1 cellular context compared by ENCODE assay signal in genomic region chr2:218395826-218396687, GRCh38.
TF ChIP-seq lines count a peak whose summit lies in the region.

No MANE protein-coding gene starts in this region.

TF ChIP-seq in HepG2, 621 proteins besides CTCF, POLR2A, EP300 and RAD21 (continues in another document):
- peak; percentile 91 for TF ChIP-seq ZNF343 (CRISPR knock-in tag; IDR thresholded peaks at IDR 0.05)
- peak; percentile 74; the same call in 1 of the 2 replicates for TF ChIP-seq ZNF557 (CRISPR knock-in tag; IDR thresholded peaks at IDR 0.05)
- TF ChIP-seq ZNF547 (CRISPR knock-in tag; IDR thresholded peaks at IDR 0.05) = peak; percentile 67; the same call in 1 of the 2 replicates
- TF ChIP-seq ZNF263 (CRISPR knock-in tag; IDR thresholded peaks at IDR 0.05) = peak; percentile 69
- peak; percentile 16; the same call in 1 of the 2 replicates for TF ChIP-seq KLF11 (CRISPR knock-in tag; IDR thresholded peaks at IDR 0.05)
- TF ChIP-seq ZNF780A (CRISPR knock-in tag; IDR thresholded peaks at IDR 0.05) = no peak
- TF ChIP-seq ZNF10 (CRISPR knock-in tag; IDR thresholded peaks at IDR 0.05; ENCODE audit: borderline replicate concordance, low read depth) = no peak
- TF ChIP-seq ZNF441 (CRISPR knock-in tag; IDR thresholded peaks at IDR 0.05; ENCODE audit: borderline replicate concordance) = peak; percentile 83
- no peak for TF ChIP-seq HNF1A (IDR thresholded peaks at IDR 0.05; ENCODE audit: low read depth)
- TF ChIP-seq HNF1A (CRISPR knock-in tag; IDR thresholded peaks at IDR 0.05; ENCODE audit: borderline replicate concordance) = peak; percentile 93; the same call in 1 of the 2 replicates
- 0 out of 2 replicates have a peak, but pooled peaks have one; percentile 63 for TF ChIP-seq ZFP62 (CRISPR knock-in tag; IDR thresholded peaks at IDR 0.05)
- peak; percentile 75; the same call in 1 of the 2 replicates for TF ChIP-seq ZBTB20 (CRISPR knock-in tag; IDR thresholded peaks at IDR 0.05; ENCODE audit: borderline replicate concordance, low read depth)
- peak; percentile 74 for TF ChIP-seq RARA (CRISPR knock-in tag; IDR thresholded peaks at IDR 0.05)
- 0 out of 2 replicates have a peak, but pooled peaks have one; percentile 52 for TF ChIP-seq ZNF225 (CRISPR knock-in tag; IDR thresholded peaks at IDR 0.05)
- TF ChIP-seq, protein P1, sequence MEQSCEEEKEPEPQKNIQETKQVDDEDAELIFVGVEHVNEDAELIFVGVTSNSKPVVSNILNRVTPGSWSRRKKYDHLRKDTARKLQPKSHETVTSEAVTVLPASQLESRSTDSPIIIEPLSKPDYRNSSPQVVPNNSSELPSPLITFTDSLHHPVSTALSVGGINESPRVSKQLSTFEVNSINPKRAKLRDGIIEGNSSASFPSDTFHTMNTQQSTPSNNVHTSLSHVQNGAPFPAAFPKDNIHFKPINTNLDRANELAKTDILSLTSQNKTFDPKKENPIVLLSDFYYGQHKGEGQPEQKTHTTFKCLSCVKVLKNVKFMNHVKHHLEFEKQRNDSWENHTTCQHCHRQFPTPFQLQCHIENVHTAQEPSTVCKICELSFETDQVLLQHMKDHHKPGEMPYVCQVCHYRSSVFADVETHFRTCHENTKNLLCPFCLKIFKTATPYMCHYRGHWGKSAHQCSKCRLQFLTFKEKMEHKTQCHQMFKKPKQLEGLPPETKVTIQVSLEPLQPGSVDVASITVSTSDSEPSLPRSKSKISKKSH (CRISPR knock-in tag; IDR thresholded peaks at IDR 0.05; ENCODE audit: borderline replicate concordance) = peak; percentile 88
- peak; percentile 91 for TF ChIP-seq ZNF556 (CRISPR knock-in tag; IDR thresholded peaks at IDR 0.05; ENCODE audit: borderline replicate concordance)
- no peak for TF ChIP-seq MAFG (CRISPR knock-in tag; IDR thresholded peaks at IDR 0.05)
- TF ChIP-seq MTF2 (CRISPR knock-in tag; IDR thresholded peaks at IDR 0.05; ENCODE audit: borderline replicate concordance) = 0 out of 2 replicates have a peak, but pooled peaks have one; percentile 53
- no peak; the same call in 1 of the 2 replicates for TF ChIP-seq TGIF2 (CRISPR knock-in tag; IDR thresholded peaks at IDR 0.05)
- peak; percentile 79 for TF ChIP-seq TEAD3 (CRISPR knock-in tag; optimal IDR thresholded peaks at IDR 0.05; ENCODE audit: borderline replicate concordance)
- no peak for TF ChIP-seq ZSCAN12 (CRISPR knock-in tag; IDR thresholded peaks at IDR 0.05)
- TF ChIP-seq PHF5A (CRISPR knock-in tag; IDR thresholded peaks at IDR 0.05; ENCODE audit: low read depth, unreplicated experiment) = peak; percentile 97
- TF ChIP-seq ZNF274 (CRISPR knock-in tag; IDR thresholded peaks at IDR 0.05) = peak; percentile 65; the same call in 1 of the 2 replicates
- peak; percentile 90; the same call in 1 of the 2 replicates for TF ChIP-seq ZBTB3 (CRISPR knock-in tag; IDR thresholded peaks at IDR 0.05; ENCODE audit: borderline replicate concordance, low read depth)
- TF ChIP-seq ZNF232 (CRISPR knock-in tag; IDR thresholded peaks at IDR 0.05; ENCODE audit: borderline replicate concordance) = peak; percentile 88; the same call in 1 of the 2 replicates
- no peak; the same call in 1 of the 2 replicates for TF ChIP-seq ETV6 (CRISPR knock-in tag; conservative IDR thresholded peaks at IDR 0.05)
- TF ChIP-seq ZBTB1 (CRISPR knock-in tag; IDR thresholded peaks at IDR 0.05; ENCODE audit: borderline replicate concordance) = no peak
- TF ChIP-seq ZNF629 (CRISPR knock-in tag; conservative IDR thresholded peaks at IDR 0.05) = peak; percentile 91
- TF ChIP-seq ZNF674 (CRISPR knock-in tag; IDR thresholded peaks at IDR 0.05; ENCODE audit: low read depth) = 0 out of 2 replicates have a peak, but pooled peaks have one; percentile 7
- TF ChIP-seq ZNF230 (CRISPR knock-in tag; IDR thresholded peaks at IDR 0.05) = 0 out of 2 replicates have a peak, but pooled peaks have one; percentile 69
- peak; percentile 90 for TF ChIP-seq MEF2D (CRISPR knock-in tag; IDR thresholded peaks at IDR 0.05)
- peak; percentile 83; the same call in 1 of the 2 replicates for TF ChIP-seq ZNF775 (CRISPR knock-in tag; IDR thresholded peaks at IDR 0.05; ENCODE audit: borderline replicate concordance)
- peak; percentile 85 for TF ChIP-seq ZNF781 (CRISPR knock-in tag; IDR thresholded peaks at IDR 0.05; ENCODE audit: borderline replicate concordance, not compliant biosample characterization)
- TF ChIP-seq SCMH1 (CRISPR knock-in tag; IDR thresholded peaks at IDR 0.05; ENCODE audit: borderline replicate concordance) = no peak
- peak; percentile 86; the same call in 1 of the 2 replicates for TF ChIP-seq ZNF331 (CRISPR knock-in tag; IDR thresholded peaks at IDR 0.05)
- TF ChIP-seq ZNF367 (CRISPR knock-in tag; IDR thresholded peaks at IDR 0.05; ENCODE audit: borderline replicate concordance) = no peak
- TF ChIP-seq, protein P2, sequence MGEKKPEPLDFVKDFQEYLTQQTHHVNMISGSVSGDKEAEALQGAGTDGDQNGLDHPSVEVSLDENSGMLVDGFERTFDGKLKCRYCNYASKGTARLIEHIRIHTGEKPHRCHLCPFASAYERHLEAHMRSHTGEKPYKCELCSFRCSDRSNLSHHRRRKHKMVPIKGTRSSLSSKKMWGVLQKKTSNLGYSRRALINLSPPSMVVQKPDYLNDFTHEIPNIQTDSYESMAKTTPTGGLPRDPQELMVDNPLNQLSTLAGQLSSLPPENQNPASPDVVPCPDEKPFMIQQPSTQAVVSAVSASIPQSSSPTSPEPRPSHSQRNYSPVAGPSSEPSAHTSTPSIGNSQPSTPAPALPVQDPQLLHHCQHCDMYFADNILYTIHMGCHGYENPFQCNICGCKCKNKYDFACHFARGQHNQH (CRISPR knock-in tag; IDR thresholded peaks at IDR 0.05) = peak; percentile 98
- TF ChIP-seq, protein P3, sequence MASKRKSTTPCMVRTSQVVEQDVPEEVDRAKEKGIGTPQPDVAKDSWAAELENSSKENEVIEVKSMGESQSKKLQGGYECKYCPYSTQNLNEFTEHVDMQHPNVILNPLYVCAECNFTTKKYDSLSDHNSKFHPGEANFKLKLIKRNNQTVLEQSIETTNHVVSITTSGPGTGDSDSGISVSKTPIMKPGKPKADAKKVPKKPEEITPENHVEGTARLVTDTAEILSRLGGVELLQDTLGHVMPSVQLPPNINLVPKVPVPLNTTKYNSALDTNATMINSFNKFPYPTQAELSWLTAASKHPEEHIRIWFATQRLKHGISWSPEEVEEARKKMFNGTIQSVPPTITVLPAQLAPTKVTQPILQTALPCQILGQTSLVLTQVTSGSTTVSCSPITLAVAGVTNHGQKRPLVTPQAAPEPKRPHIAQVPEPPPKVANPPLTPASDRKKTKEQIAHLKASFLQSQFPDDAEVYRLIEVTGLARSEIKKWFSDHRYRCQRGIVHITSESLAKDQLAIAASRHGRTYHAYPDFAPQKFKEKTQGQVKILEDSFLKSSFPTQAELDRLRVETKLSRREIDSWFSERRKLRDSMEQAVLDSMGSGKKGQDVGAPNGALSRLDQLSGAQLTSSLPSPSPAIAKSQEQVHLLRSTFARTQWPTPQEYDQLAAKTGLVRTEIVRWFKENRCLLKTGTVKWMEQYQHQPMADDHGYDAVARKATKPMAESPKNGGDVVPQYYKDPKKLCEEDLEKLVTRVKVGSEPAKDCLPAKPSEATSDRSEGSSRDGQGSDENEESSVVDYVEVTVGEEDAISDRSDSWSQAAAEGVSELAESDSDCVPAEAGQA (IDR thresholded peaks at IDR 0.05; ENCODE audit: low read depth) = no peak
- TF ChIP-seq, protein P3 (CRISPR knock-in tag; IDR thresholded peaks at IDR 0.05; ENCODE audit: borderline replicate concordance) = peak; percentile 60; the same call in 1 of the 2 replicates
- TF ChIP-seq ZIK1 (CRISPR knock-in tag; IDR thresholded peaks at IDR 0.05; ENCODE audit: borderline replicate concordance, low read depth) = peak; percentile 86; the same call in 1 of the 2 replicates
- TF ChIP-seq ZNF543 (CRISPR knock-in tag; IDR thresholded peaks at IDR 0.05) = peak; percentile 98
- TF ChIP-seq RFXAP (CRISPR knock-in tag; IDR thresholded peaks at IDR 0.05; ENCODE audit: borderline replicate concordance) = peak; percentile 87; the same call in 1 of the 2 replicates
- peak; percentile 65; the same call in 1 of the 2 replicates for TF ChIP-seq MED13 (CRISPR knock-in tag; IDR thresholded peaks at IDR 0.05)
- TF ChIP-seq, protein P4, sequence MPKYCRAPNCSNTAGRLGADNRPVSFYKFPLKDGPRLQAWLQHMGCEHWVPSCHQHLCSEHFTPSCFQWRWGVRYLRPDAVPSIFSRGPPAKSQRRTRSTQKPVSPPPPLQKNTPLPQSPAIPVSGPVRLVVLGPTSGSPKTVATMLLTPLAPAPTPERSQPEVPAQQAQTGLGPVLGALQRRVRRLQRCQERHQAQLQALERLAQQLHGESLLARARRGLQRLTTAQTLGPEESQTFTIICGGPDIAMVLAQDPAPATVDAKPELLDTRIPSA (CRISPR knock-in tag; IDR thresholded peaks at IDR 0.05; ENCODE audit: borderline replicate concordance) = no peak; the same call in 1 of the 2 replicates
- peak; percentile 86 for TF ChIP-seq FOXJ3 (CRISPR knock-in tag; IDR thresholded peaks at IDR 0.05; ENCODE audit: borderline replicate concordance)
- TF ChIP-seq REPIN1 (CRISPR knock-in tag; IDR thresholded peaks at IDR 0.05; ENCODE audit: borderline replicate concordance, low read depth) = peak; percentile 93
- TF ChIP-seq TARDBP (CRISPR knock-in tag; IDR thresholded peaks at IDR 0.05) = peak; percentile 86
